8 cellular contexts compared by ENCODE assay signal in genomic region chr2:61764035-61764800, GRCh38.
A peak's percentile ranks its signal among the peaks of the same experiment; 100 is the strongest.
DNase-seq lines count a peak whose midpoint lies in the region; ATAC-seq, FAIRE-seq and TF ChIP-seq lines count a peak whose summit lies in the region.

No MANE protein-coding gene starts in this region.

- H3K4me1 ChIP-seq in small intestine (ENCODE audit: control insufficient read depth in 2 of 2, insufficient read depth in 1 of 2, low read depth in 1 of 2, low read length in 1 of 2) = no peaks in the 10 kb centered on the region

- peak; percentile 99 for ATAC-seq in GM18909 (IDR thresholded peaks at IDR 0.05; ENCODE audit: poor library complexity, unreplicated experiment)
- peak; percentile 97 for ATAC-seq in HG03159 (IDR thresholded peaks at IDR 0.05; ENCODE audit: unreplicated experiment)

- no peaks in the 10 kb centered on the region for H3K27me3 ChIP-seq in bronchial epithelial cell (ENCODE audit: control insufficient read depth, insufficient read depth, low read length)
- no peaks in the 10 kb centered on the region for H3K27me3 ChIP-seq in small intestine (ENCODE audit: control insufficient read depth in 2 of 2, insufficient read depth in 2 of 2, low read length in 2 of 2)

- TF ChIP-seq CTCF in WI38 (IDR thresholded peaks at IDR 0.05; ENCODE audit: low read depth, low read length) (no peak), bronchial epithelial cell (IDR thresholded peaks at IDR 0.05; ENCODE audit: insufficient read depth, low read length, severe bottlenecking) (no peak)

- FAIRE-seq in bronchial epithelial cell (lab: Jason Lieb, UNC) (no peak), small intestine (lab: Jason Lieb, UNC) (no peak)

- WGBS in small intestine, 3 donors = 1 to 2% (median 1%) methylated on average over 64 to 70 of the region's 70 CpGs

- H3K9me3 ChIP-seq in small intestine (ENCODE audit: control insufficient read depth, low read depth) = no peaks in the 10 kb centered on the region

- H3K4me3 ChIP-seq in WI38 (ENCODE audit: low read depth, low read length) = peak overlapping the region; percentile 71
- H3K4me3 ChIP-seq in bronchial epithelial cell (ENCODE audit: low read depth, low read length) = peak overlapping the region; percentile 62
- H3K4me3 ChIP-seq in small intestine (ENCODE audit: low read depth in 1 of 2, low read length in 2 of 2) = peak overlapping the region; percentile 58 to 73

- peak overlapping the region; percentile 94 to 100 for H3K27ac ChIP-seq in small intestine (ENCODE audit: low read depth in 1 of 2, low read length in 1 of 2)

- H3K36me3 ChIP-seq in bronchial epithelial cell (ENCODE audit: control insufficient read depth, insufficient read depth, low read length) = no peaks in the 10 kb centered on the region
- no peaks in the 10 kb centered on the region for H3K36me3 ChIP-seq in small intestine (ENCODE audit: control insufficient read depth in 2 of 2, insufficient read depth in 2 of 2, low read length in 2 of 2)

- DNase-seq in AG08395 (ENCODE audit: low spot score) (peak; percentile 96), NCI-H2227 (lab: John Stamatoyannopoulos, UW; ENCODE audit: unreplicated experiment) (peak; percentile 99), bronchial epithelial cell (ENCODE audit: low read depth) (peak; percentile 96), iPS-NIHi11 (ENCODE audit: low spot score) (peak; percentile 96), small intestine (peak; percentile 98)

Comparison
In these comparisons a context has a peak if more than half of its experiments do, and no peak if none do; other contexts are left out.
1. Peak in every context shown above with its lines: DNase-seq, ATAC-seq, H3K4me3 ChIP-seq and H3K27ac ChIP-seq.